Comparison of ENCODE assay signal across 13 cellular contexts in the genomic region with DNA sequence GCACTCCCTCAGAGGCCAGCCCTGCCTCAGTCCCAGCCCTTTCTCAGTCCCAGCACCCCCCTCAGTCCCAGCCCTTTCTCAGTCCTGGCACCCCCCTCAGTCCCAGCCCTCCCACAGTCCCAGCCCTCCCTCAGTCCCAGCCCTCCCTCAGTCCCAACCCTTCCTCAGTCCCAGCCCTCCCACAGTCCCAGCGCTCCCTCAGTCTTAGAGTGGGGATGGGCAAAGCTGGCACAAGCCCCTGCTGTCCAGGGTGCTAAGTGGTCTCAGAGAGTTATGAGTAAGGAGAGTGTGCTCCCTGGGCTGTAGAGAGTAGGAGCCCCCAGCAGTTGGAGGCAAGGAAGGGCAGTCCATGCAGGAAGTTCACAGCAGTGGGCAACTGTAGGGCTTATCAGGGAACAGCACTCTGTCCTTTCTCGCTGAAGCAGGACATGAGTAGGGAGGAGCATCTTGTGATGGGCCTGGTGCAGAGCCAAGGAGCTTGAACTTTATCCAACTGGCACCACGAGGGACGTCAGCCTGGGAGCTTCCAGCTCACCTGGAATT. TPM values are rescaled to one million over a fixed set of nuclear protein-coding genes. Genes with fewer than 3 reads are reported as not detected.
A peak's percentile ranks its signal among the peaks of the same experiment; 100 is the strongest.
DNase-seq lines count a peak whose midpoint lies in the region; ATAC-seq, FAIRE-seq and TF ChIP-seq lines count a peak whose summit lies in the region.
"Had no signal": no experiment of that assay in that cellular context is flagged by ENCODE, and none has a peak within 500 bp of the region (broad histone marks: within the 10 kb centered on the region; RNA-seq: fewer than 3 reads in every experiment).

No MANE protein-coding gene starts in this region.

- H3K27me3 ChIP-seq in esophagus squamous epithelium (no peaks in the 10 kb centered on the region), upper lobe of left lung (no peaks in the 10 kb centered on the region)

- no peak overlapping the region for H3K4me3 Mint-ChIP-seq in stimulated activated naive B cell treated with anti-CD40 and anti-IgM and Interleukin-4, amounts not matched to agents 10 μg/mL and 1 μg/mL and 100 μg/mL, for 72 hours

- H3K36me3 Mint-ChIP-seq in stimulated activated naive B cell treated with anti-CD40 and anti-IgM and Interleukin-4, amounts not matched to agents 10 μg/mL and 1 μg/mL and 100 μg/mL, for 72 hours, result no peaks in the 10 kb centered on the region

- TF ChIP-seq POLR2A in esophagus squamous epithelium (IDR thresholded peaks at IDR 0.05), result no peak
- no peak for TF ChIP-seq POLR2A in upper lobe of left lung (IDR thresholded peaks at IDR 0.05)

- H3K27ac Mint-ChIP-seq in stimulated activated naive B cell treated with anti-CD40 and anti-IgM and Interleukin-4, amounts not matched to agents 10 μg/mL and 1 μg/mL and 100 μg/mL, for 72 hours, result no peak overlapping the region

- H3K4me1 Mint-ChIP-seq in stimulated activated naive B cell treated with anti-CD40 and anti-IgM and Interleukin-4, amounts not matched to agents 10 μg/mL and 1 μg/mL and 100 μg/mL, for 72 hours, result no peaks in the 10 kb centered on the region

- TF ChIP-seq CTCF in esophagus squamous epithelium (IDR thresholded peaks at IDR 0.05), result no peak
- TF ChIP-seq CTCF in mucosa of descending colon (IDR thresholded peaks at IDR 0.05), result no peak
- peak in 2 of 6 experiments; percentile 9 to 22 for TF ChIP-seq CTCF in upper lobe of left lung (IDR thresholded peaks at IDR 0.05)
- no peak for TF ChIP-seq CTCF in D721Med (IDR thresholded peaks at IDR 0.05; ENCODE audit: insufficient read depth, missing control alignments)

- TF ChIP-seq EP300 in upper lobe of left lung (IDR thresholded peaks at IDR 0.05), result no peak

- intact Hi-C loops in esophagus squamous epithelium (cut with DNase I), result no loop called here
- intact Hi-C loops in mucosa of descending colon (cut with DNase I, micrococcal nuclease), result no loop called here

- H3K9me3 ChIP-seq in esophagus squamous epithelium, result no peaks in the 10 kb centered on the region
- no peaks in the 10 kb centered on the region for H3K9me3 ChIP-seq in mucosa of descending colon
- H3K9me3 ChIP-seq in upper lobe of left lung, result no peaks in the 10 kb centered on the region

- H3K27ac ChIP-seq in esophagus squamous epithelium, result peak overlapping the region; percentile 43 to 79 (median 71)
- H3K27ac ChIP-seq in upper lobe of left lung, result peak overlapping the region; percentile 12 to 71 (median 66)

- H3K27me3 Mint-ChIP-seq in stimulated activated naive B cell treated with anti-CD40 and anti-IgM and Interleukin-4, amounts not matched to agents 10 μg/mL and 1 μg/mL and 100 μg/mL, for 72 hours, result peaks cover 6 to 13% of the 10 kb centered on the region in 2 donors

- 0 to 20% methylated on average over 1 to 3 of the region's 4 CpGs for WGBS in esophagus squamous epithelium, 2 donors
- 0 to 29% methylated on average over 2 to 4 of the region's 4 CpGs for whole genome bisulfite sequencing in upper lobe of left lung, 2 donors

- no peak for FAIRE-seq in D721Med (lab: Jason Lieb, UNC)
- FAIRE-seq: A204.1 had no signal

- peaks cover 0 to 3% (median 0%) of the 10 kb centered on the region in 3 donors for H3K36me3 ChIP-seq in esophagus squamous epithelium
- no peaks in the 10 kb centered on the region for H3K36me3 ChIP-seq in mucosa of descending colon (ENCODE audit: low read depth)
- H3K36me3 ChIP-seq in upper lobe of left lung, result no peaks in the 10 kb centered on the region

- H3K9me3 Mint-ChIP-seq in stimulated activated naive B cell treated with anti-CD40 and anti-IgM and Interleukin-4, amounts not matched to agents 10 μg/mL and 1 μg/mL and 100 μg/mL, for 72 hours, result no peaks in the 10 kb centered on the region

- peaks cover 20 to 89% (median 51%) of the 10 kb centered on the region in 3 donors for H3K4me1 ChIP-seq in esophagus squamous epithelium
- peaks cover 17% of the 10 kb centered on the region for H3K4me1 ChIP-seq in mucosa of descending colon (ENCODE audit: low read depth)
- peaks cover 27 to 46% (median 31%) of the 10 kb centered on the region in 4 donors for H3K4me1 ChIP-seq in upper lobe of left lung

- H3K4me3 ChIP-seq in esophagus squamous epithelium (no peak overlapping the region), mucosa of descending colon (no peak overlapping the region), upper lobe of left lung (no peak overlapping the region)

- ATAC-seq in mucosa of descending colon (peak; percentile 91), upper lobe of left lung (ENCODE audit: low FRiP score in 2 of 2) (peak; percentile 35 to 64)
- no peak for ATAC-seq in stimulated activated naive B cell treated with anti-CD40 and anti-IgM and Interleukin-4, amounts not matched to agents 10 μg/mL and 1 μg/mL and 100 μg/mL, for 72 hours (replicated peaks)
- ATAC-seq: HCT116 had no signal

- peak; percentile 6 for DNase-seq in NCI-H2196 (lab: John Stamatoyannopoulos, UW; ENCODE audit: unreplicated experiment)
- DNase-seq in NCI-H2196 treated with DMSO at 0.1 percent for 48 hours (lab: John Stamatoyannopoulos, UW; ENCODE audit: unreplicated experiment), result no peak
- DNase-seq in esophagus squamous epithelium (lab: John Stamatoyannopoulos, UW), result no peak
- peak in 2 of 3 donors; percentile 77 to 80 for DNase-seq in mucosa of descending colon
- peak in 1 of 2 donors; percentile 49 for DNase-seq in upper lobe of left lung
- no peak for DNase-seq in D721Med (ENCODE audit: insufficient read length, low spot score)
- DNase-seq in NCI-H187 (lab: John Stamatoyannopoulos, UW), result no peak
- DNase-seq in stimulated activated naive B cell treated with anti-CD40 and anti-IgM and Interleukin-4, amounts not matched to agents 10 μg/mL and 1 μg/mL and 100 μg/mL, for 72 hours, result no peak
- DNase-seq: NK-92 treated with Interleukin-12 subunit alpha and Interleukin-12 subunit beta, amount 100 ng/mL, for 24 hours had no signal

RNA-seq across cellular contexts. Expression of gene CRYBB3, which starts 51.4 kb away (rescaled TPM):
- total RNA-seq in esophagus squamous epithelium (not detected), mucosa of descending colon (1 to 10 TPM in 1 of 3 donors, under 1 TPM in 2; 0.82 to 2.9 (median 0.82) TPM), upper lobe of left lung (under 1 TPM in 2 of 6 donors, not detected in 4; 0.26 to 0.61 TPM)
- total RNA-seq: chondrocyte, osteoblast had no signal

Comparison
In these comparisons a context has a peak if more than half of its experiments do, and no peak if none do; other contexts are left out.
1. DNase-seq: peak in NCI-H2196 (single experiment) and mucosa of descending colon (2 of 3); none in NCI-H2196 treated with DMSO at 0.1 percent for 48 hours (single experiment), esophagus squamous epithelium (single experiment), D721Med (single experiment), NCI-H187 (0 of 2) and stimulated activated naive B cell treated with anti-CD40 and anti-IgM and Interleukin-4, amounts not matched to agents 10 μg/mL and 1 μg/mL and 100 μg/mL, for 72 hours (single experiment).
2. ATAC-seq: peak in mucosa of descending colon (single experiment) and upper lobe of left lung (2 of 2); none in stimulated activated naive B cell treated with anti-CD40 and anti-IgM and Interleukin-4, amounts not matched to agents 10 μg/mL and 1 μg/mL and 100 μg/mL, for 72 hours (0 of 2).